ENCODE assay signal across 22 cellular contexts in genomic region chr5:119280380-119280779, GRCh38.
DNase-seq lines count a peak whose midpoint lies in the region; FAIRE-seq and TF ChIP-seq lines count a peak whose summit lies in the region.
"Had no signal": no experiment of that assay in that cellular context is flagged by ENCODE, and none has a peak within 500 bp of the region (broad histone marks: within the 10 kb centered on the region; RNA-seq: fewer than 3 reads in every experiment).

No MANE protein-coding gene starts in this region.

- no peak for TF ChIP-seq CTCF in smooth muscle cell (IDR thresholded peaks at IDR 0.05; ENCODE audit: borderline replicate concordance, insufficient read depth, poor library complexity, severe bottlenecking)

- DNase-seq in activated naive CD4-positive, alpha-beta T cell treated with anti-CD3 and anti-CD28 coated beads, Interleukin-2, amount 10 ng/mL, durations not matched to agents 7 days and 5 days = no peak
- DNase-seq in activated naive CD4-positive, alpha-beta T cell treated with anti-CD3 and anti-CD28 coated beads, Interleukin-2, amount 50 U/mL, for 16 hours = no peak
- DNase-seq in NCI-H2171 treated with DMSO at 0.1 percent for 48 hours (lab: John Stamatoyannopoulos, UW) = peak; percentile 46
- DNase-seq in activated naive CD8-positive, alpha-beta T cell treated with anti-CD3 and anti-CD28 coated beads for 36 hours = no peak
- no peak for DNase-seq in smooth muscle cell (lab: John Stamatoyannopoulos, UW; ENCODE audit: unreplicated experiment)
- no peak for DNase-seq in stimulated activated CD4-positive, alpha-beta T cell treated with anti-CD3 and anti-CD28 coated beads, Interleukin-2, amount 100 ng/mL, for 48 hours
- DNase-seq in kidney tubule cell (ENCODE audit: low spot score) = no peak
- no peak for DNase-seq in GM19239 (ENCODE audit: insufficient read length, low spot score)
- DNase-seq: kidney glomerular epithelial cell; MV-4-11; NCI-H1694; NCI-H774; PC-9; SHP77 treated with DMSO at 0.1 percent for 48 hours; stimulated activated CD4-positive, alpha-beta T cell treated with anti-CD3 and anti-CD28 coated beads, Interleukin-4, amount 100 ng/mL, for 1 hour; transverse colon; WERI-Rb-1 had no signal

- no peaks in the 10 kb centered on the region for H3K27me3 ChIP-seq in smooth muscle cell (ENCODE audit: low read depth)
- H3K27me3 ChIP-seq: transverse colon had no signal

- peak overlapping the region; percentile 2 for H3K27ac Mint-ChIP-seq in activated naive CD4-positive, alpha-beta T cell treated with anti-CD3 and anti-CD28 coated beads, Interleukin-2, amount 10 ng/mL, durations not matched to agents 7 days and 5 days
- peak overlapping the region; percentile 96 for H3K27ac Mint-ChIP-seq in activated naive CD8-positive, alpha-beta T cell treated with anti-CD3 and anti-CD28 coated beads for 36 hours
- H3K27ac Mint-ChIP-seq: activated T-helper 1 cell treated with anti-CD3 and anti-CD28 coated beads, Interleukin-12 subunit alpha, Interleukin-12 subunit beta, Interleukin-2, Interleukin-4 antibody, amounts not matched to agents 30 ng/mL and 10 ng/mL and 1 ng/mL, durations not matched to agents 14 hours and 24 hours and 36 hours; dendritic cell treated with granulocyte-macrophage colony-stimulating factor and Interleukin-4, amounts not matched to agents 40 ng/mL and 50 ng/mL, for 4 days; GM23338 had no signal

- H3K79me2 ChIP-seq in smooth muscle cell (ENCODE audit: low read depth) = peaks cover 91% of the 10 kb centered on the region

- H3F3A ChIP-seq in smooth muscle cell (ENCODE audit: low read depth) = peaks cover 12% of the 10 kb centered on the region

- no peak overlapping the region for H3K4me2 ChIP-seq in smooth muscle cell
- H3K4me2 ChIP-seq: GM23338, KMS-11, PC-9 had no signal

- H3K27ac ChIP-seq in smooth muscle cell (ENCODE audit: low read depth) = peak overlapping the region; percentile 14
- H3K27ac ChIP-seq: KMS-11, PC-9, transverse colon, WERI-Rb-1 had no signal

- H3K36me3 Mint-ChIP-seq in activated naive CD4-positive, alpha-beta T cell treated with anti-CD3 and anti-CD28 coated beads, Interleukin-2, amount 10 ng/mL, durations not matched to agents 7 days and 5 days = peaks cover 80% of the 10 kb centered on the region
- H3K36me3 Mint-ChIP-seq in activated naive CD8-positive, alpha-beta T cell treated with anti-CD3 and anti-CD28 coated beads for 36 hours = peaks cover 70% of the 10 kb centered on the region

- no peak for FAIRE-seq in GM19239 (lab: Jason Lieb, UNC)
- FAIRE-seq: HTR-8/SVneo had no signal

- H3K27me3 Mint-ChIP-seq in activated naive CD4-positive, alpha-beta T cell treated with anti-CD3 and anti-CD28 coated beads, Interleukin-2, amount 10 ng/mL, durations not matched to agents 7 days and 5 days = peaks cover 3% of the 10 kb centered on the region
- no peaks in the 10 kb centered on the region for H3K27me3 Mint-ChIP-seq in activated naive CD8-positive, alpha-beta T cell treated with anti-CD3 and anti-CD28 coated beads for 36 hours
- H3K27me3 Mint-ChIP-seq: dendritic cell treated with granulocyte-macrophage colony-stimulating factor and Interleukin-4, amounts not matched to agents 40 ng/mL and 50 ng/mL, for 4 days had no signal

- H3K9me3 Mint-ChIP-seq in activated naive CD4-positive, alpha-beta T cell treated with anti-CD3 and anti-CD28 coated beads, Interleukin-2, amount 10 ng/mL, durations not matched to agents 7 days and 5 days = peaks cover 1% of the 10 kb centered on the region
- no peaks in the 10 kb centered on the region for H3K9me3 Mint-ChIP-seq in activated naive CD8-positive, alpha-beta T cell treated with anti-CD3 and anti-CD28 coated beads for 36 hours
- H3K9me3 Mint-ChIP-seq: activated T-helper 1 cell treated with anti-CD3 and anti-CD28 coated beads, Interleukin-12 subunit alpha, Interleukin-12 subunit beta, Interleukin-2, Interleukin-4 antibody, amounts not matched to agents 30 ng/mL and 10 ng/mL and 1 ng/mL, durations not matched to agents 14 hours and 24 hours and 36 hours; dendritic cell treated with granulocyte-macrophage colony-stimulating factor and Interleukin-4, amounts not matched to agents 40 ng/mL and 50 ng/mL, for 4 days; GM23338 had no signal

- peak overlapping the region; percentile 8 for H3K9ac ChIP-seq in smooth muscle cell (ENCODE audit: low read depth)
- H3K9ac ChIP-seq: KMS-11 had no signal

- H3K36me3 ChIP-seq in smooth muscle cell (ENCODE audit: low read depth) = no peaks in the 10 kb centered on the region
- H3K36me3 ChIP-seq: transverse colon had no signal

- peaks cover 16% of the 10 kb centered on the region for H3K4me1 ChIP-seq in smooth muscle cell (ENCODE audit: low read depth)

- CTCF ChIA-PET in activated naive CD4-positive, alpha-beta T cell treated with anti-CD3 and anti-CD28 coated beads, Interleukin-2, amount 10 ng/mL, durations not matched to agents 7 days and 5 days (lab: Charles Lee) = interaction anchor here (1.6 kb wide), 1 partner anchor 292 kb away, joined by 5 read pairs; the partner anchor contains the start of gene DTWD2

- no peaks in the 10 kb centered on the region for H3K9me3 ChIP-seq in smooth muscle cell (replicated peaks; ENCODE audit: low read depth)
- H3K9me3 ChIP-seq: transverse colon had no signal

- no peak overlapping the region for H3K4me3 ChIP-seq in smooth muscle cell
- H3K4me3 ChIP-seq: GM23338, PC-9, transverse colon had no signal

- WGBS in smooth muscle cell (ENCODE audit: low lambda C conversion rate) = 45% methylated on average over 3 of the region's 3 CpGs

- H4K20me1 ChIP-seq in smooth muscle cell (ENCODE audit: low read depth) = no peaks in the 10 kb centered on the region

- no peak overlapping the region for H3K4me3 Mint-ChIP-seq in activated naive CD4-positive, alpha-beta T cell treated with anti-CD3 and anti-CD28 coated beads, Interleukin-2, amount 10 ng/mL, durations not matched to agents 7 days and 5 days
- H3K4me3 Mint-ChIP-seq in activated naive CD8-positive, alpha-beta T cell treated with anti-CD3 and anti-CD28 coated beads for 36 hours = peak overlapping the region; percentile 38
- H3K4me3 Mint-ChIP-seq: activated T-helper 1 cell treated with anti-CD3 and anti-CD28 coated beads, Interleukin-12 subunit alpha, Interleukin-12 subunit beta, Interleukin-2, Interleukin-4 antibody, amounts not matched to agents 30 ng/mL and 10 ng/mL and 1 ng/mL, durations not matched to agents 14 hours and 24 hours and 36 hours; dendritic cell treated with granulocyte-macrophage colony-stimulating factor and Interleukin-4, amounts not matched to agents 40 ng/mL and 50 ng/mL, for 4 days; GM23338 had no signal

- H2AFZ ChIP-seq in smooth muscle cell (ENCODE audit: low read depth) = no peak overlapping the region
- H2AFZ ChIP-seq: GM23338, PC-9 had no signal

- peaks cover 99% of the 10 kb centered on the region for H3K4me1 Mint-ChIP-seq in activated naive CD4-positive, alpha-beta T cell treated with anti-CD3 and anti-CD28 coated beads, Interleukin-2, amount 10 ng/mL, durations not matched to agents 7 days and 5 days
- peaks cover 95% of the 10 kb centered on the region for H3K4me1 Mint-ChIP-seq in activated naive CD8-positive, alpha-beta T cell treated with anti-CD3 and anti-CD28 coated beads for 36 hours
